ENCODE assay signal across 8 cellular contexts in genomic region chr17:28041068-28041843, GRCh38. TPM values are rescaled to one million over a fixed set of nuclear protein-coding genes. Genes with fewer than 3 reads are reported as not detected.
DNase-seq lines count a peak whose midpoint lies in the region; ATAC-seq and TF ChIP-seq lines count a peak whose summit lies in the region.

No MANE protein-coding gene starts in this region.

- H3K79me2 ChIP-seq in KMS-11 (ENCODE audit: insufficient read depth, low read depth), result peaks cover 21% of the 10 kb centered on the region; the same call in 1 of the 2 replicates

- no TSS peak for BruUV-seq in Panc1 (replicated peaks; lab: Mats Ljungman, UMichigan)

- H3K36me3 Mint-ChIP-seq in activated T-cell treated with anti-CD3 and anti-CD28 coated beads, Interleukin-2, amount 50 U/mL, for 72 hours (ENCODE audit: insufficient read depth in 2 of 2), result peaks cover 0 to 2% of the 10 kb centered on the region in 2 donors

- H3K36me3 ChIP-seq in KMS-11 (ENCODE audit: insufficient read depth) (no peaks in the 10 kb centered on the region), Panc1 (ENCODE audit: control insufficient read depth, insufficient read depth, low read length) (peaks cover 3% of the 10 kb centered on the region), esophagus muscularis mucosa (no peaks in the 10 kb centered on the region), muscle layer of duodenum (ENCODE audit: control insufficient read depth in 1 of 2, insufficient read depth in 2 of 2, low read length in 2 of 2) (no peaks in the 10 kb centered on the region)

- TF ChIP-seq CTCF in KMS-11 (conservative IDR thresholded peaks at IDR 0.05; ENCODE audit: low read depth, low read length) (no peak), Panc1 (IDR thresholded peaks at IDR 0.05) (no peak), esophagus muscularis mucosa (IDR thresholded peaks at IDR 0.05) (no peak)

- in situ Hi-C loops in Panc1 (cut with HindIII; ENCODE audit: low pct_unique_long_range_greater_than_20kb, low sequenced_read_pairs), result no loop called here

- peak overlapping the region; percentile 90 for H2AFZ ChIP-seq in KMS-11 (ENCODE audit: low read depth)

- H3K4me1 Mint-ChIP-seq in activated T-cell treated with anti-CD3 and anti-CD28 coated beads, Interleukin-2, amount 50 U/mL, for 72 hours (ENCODE audit: low read depth), result peaks cover 65% of the 10 kb centered on the region

- 1% methylated on average over 18 of the region's 43 CpGs for WGBS in esophagus muscularis mucosa

- POLR2A ChIA-PET in Panc1 (lab: Charles Lee), result interaction anchor here (0.6 kb wide), 3 partner anchors 11 to 99 kb away, joined by 3 to 4 read pairs (median 3); no protein-coding TSS in a partner anchor

- peak overlapping the region; percentile 64; the same call in 1 of the 2 replicates for H3K4me2 ChIP-seq in KMS-11

- peak overlapping the region; percentile 87 to 89 for H3K4me3 Mint-ChIP-seq in activated T-cell treated with anti-CD3 and anti-CD28 coated beads, Interleukin-2, amount 50 U/mL, for 72 hours

- H3K27ac ChIP-seq in KMS-11, result peak overlapping the region; percentile 62
- peak overlapping the region; percentile 72 for H3K27ac ChIP-seq in Panc1 (ENCODE audit: low read length)
- peak overlapping the region; percentile 90 to 95 (median 92) for H3K27ac ChIP-seq in esophagus muscularis mucosa (replicated peaks in 1 of 4)
- no peak overlapping the region for H3K27ac ChIP-seq in muscle layer of duodenum (ENCODE audit: low read length)

- H3K27me3 ChIP-seq in KMS-11 (ENCODE audit: insufficient read depth, low read depth), result no peaks in the 10 kb centered on the region
- H3K27me3 ChIP-seq in Panc1 (ENCODE audit: control insufficient read depth, insufficient read depth, low read length), result no peaks in the 10 kb centered on the region; the same call in 1 of the 2 replicates
- H3K27me3 ChIP-seq in esophagus muscularis mucosa, result no peaks in the 10 kb centered on the region
- no peaks in the 10 kb centered on the region for H3K27me3 ChIP-seq in muscle layer of duodenum (ENCODE audit: low read depth, low read length)

- TF ChIP-seq EP300 in esophagus muscularis mucosa (IDR thresholded peaks at IDR 0.05), result no peak

- no peak for TF ChIP-seq POLR2A in esophagus muscularis mucosa (IDR thresholded peaks at IDR 0.05; ENCODE audit: low read depth)

- H3K9me3 ChIP-seq in Panc1 (ENCODE audit: control insufficient read depth, insufficient read depth, low read depth, low read length), result no peaks in the 10 kb centered on the region
- H3K9me3 ChIP-seq in esophagus muscularis mucosa, result no peaks in the 10 kb centered on the region
- H3K9me3 ChIP-seq in muscle layer of duodenum (ENCODE audit: control insufficient read depth in 1 of 2, low read length in 2 of 2), result no peaks in the 10 kb centered on the region

- ATAC-seq in GM21786 (IDR thresholded peaks at IDR 0.05; ENCODE audit: unreplicated experiment) (peak; percentile 93), Panc1 (peak; percentile 98)
- peak; percentile 95 for ATAC-seq in activated T-cell treated with anti-CD3 and anti-CD28 coated beads, Interleukin-2, amount 50 U/mL, for 72 hours (replicated peaks in 1 of 2)

- H3K4me1 ChIP-seq in KMS-11 (ENCODE audit: low read depth, poor library complexity, severe bottlenecking) (peaks cover 38% of the 10 kb centered on the region), Panc1 (ENCODE audit: control insufficient read depth, insufficient read depth, low read length) (peaks cover 40% of the 10 kb centered on the region), esophagus muscularis mucosa (peaks cover 37 to 48% (median 43%) of the 10 kb centered on the region in 4 donors), muscle layer of duodenum (ENCODE audit: control insufficient read depth in 1 of 2, insufficient read depth in 2 of 2, low read length in 2 of 2) (peaks cover 0 to 28% of the 10 kb centered on the region in 2 donors)

- H3K27me3 Mint-ChIP-seq in activated T-cell treated with anti-CD3 and anti-CD28 coated beads, Interleukin-2, amount 50 U/mL, for 72 hours (ENCODE audit: low read depth), result no peaks in the 10 kb centered on the region

- H3K9me3 Mint-ChIP-seq in activated T-cell treated with anti-CD3 and anti-CD28 coated beads, Interleukin-2, amount 50 U/mL, for 72 hours, result peaks cover 0 to 5% of the 10 kb centered on the region in 2 donors

- H3K27ac Mint-ChIP-seq in activated T-cell treated with anti-CD3 and anti-CD28 coated beads, Interleukin-2, amount 50 U/mL, for 72 hours, result peak overlapping the region; percentile 89

- peak overlapping the region; percentile 21; the same call in 1 of the 2 replicates for H3K9ac ChIP-seq in KMS-11

- peak; percentile 100 for DNase-seq in DMS79 treated with DMSO at 0.1 percent for 48 hours (lab: John Stamatoyannopoulos, UW)
- DNase-seq in Panc1 (ENCODE audit: low read depth, low spot score), result peak; percentile 96
- DNase-seq in activated T-cell treated with anti-CD3 and anti-CD28 coated beads, Interleukin-2, amount 50 U/mL, for 72 hours, result peak; percentile 100
- peak; percentile 100 for DNase-seq in esophagus muscularis mucosa (ENCODE audit: extremely low spot score)
- DNase-seq in stimulated activated CD8-positive, alpha-beta memory T cell treated with anti-CD3 and anti-CD28 coated beads, Interleukin-7, amount 100 ng/mL, for 24 hours (ENCODE audit: low read depth), result peak; percentile 97

- no peaks in the 10 kb centered on the region for H4K20me1 ChIP-seq in KMS-11 (ENCODE audit: insufficient read depth)

- intact Hi-C loops in Panc1 (cut with micrococcal nuclease; ENCODE audit: unreplicated experiment) (no loop called here), esophagus muscularis mucosa (cut with DNase I) (loop anchor here (10.0 kb wide), 2 partner anchors 146 to 294 kb away; partner anchors contain the start of genes IFT20, LYRM9 and TNFAIP1)

- no peak overlapping the region for H3K4me3 ChIP-seq in KMS-11 (IDR thresholded peaks at IDR 0.05; ENCODE audit: insufficient read depth, low read depth, low read length)
- peak overlapping the region; percentile 72 to 80 for H3K4me3 ChIP-seq in Panc1 (ENCODE audit: low read depth in 2 of 2, low read length in 2 of 2)
- peak overlapping the region; percentile 79 to 98 (median 91) for H3K4me3 ChIP-seq in esophagus muscularis mucosa
- peak overlapping the region; percentile 43 to 71 for H3K4me3 ChIP-seq in muscle layer of duodenum (ENCODE audit: low read depth in 1 of 2, low read length in 2 of 2)

- CTCF ChIA-PET in Panc1 (lab: Charles Lee), result interaction anchor here (0.7 kb wide), 1 partner anchor 14 kb away, joined by 4 read pairs; no protein-coding TSS in a partner anchor

RNA-seq across cellular contexts. Expression of gene NLK, which starts 1.2 kb away (rescaled TPM):
- 28.0 TPM for total RNA-seq in Panc1 (2021; ENCODE audit: unreplicated experiment)
- polyA plus RNA-seq in Panc1 (2012; ENCODE audit: insufficient read length), result 12.3 TPM
- 10 to 100 TPM in 1 of 2 donors, 1 to 10 TPM in 1; 10.0 to 11.7 TPM for total RNA-seq in activated T-cell treated with anti-CD3 and anti-CD28 coated beads, Interleukin-2, amount 50 U/mL, for 72 hours
- total RNA-seq in esophagus muscularis mucosa, result 10 to 100 TPM; 10.1 to 16.2 (median 12.6) TPM
